In the genomic region with DNA sequence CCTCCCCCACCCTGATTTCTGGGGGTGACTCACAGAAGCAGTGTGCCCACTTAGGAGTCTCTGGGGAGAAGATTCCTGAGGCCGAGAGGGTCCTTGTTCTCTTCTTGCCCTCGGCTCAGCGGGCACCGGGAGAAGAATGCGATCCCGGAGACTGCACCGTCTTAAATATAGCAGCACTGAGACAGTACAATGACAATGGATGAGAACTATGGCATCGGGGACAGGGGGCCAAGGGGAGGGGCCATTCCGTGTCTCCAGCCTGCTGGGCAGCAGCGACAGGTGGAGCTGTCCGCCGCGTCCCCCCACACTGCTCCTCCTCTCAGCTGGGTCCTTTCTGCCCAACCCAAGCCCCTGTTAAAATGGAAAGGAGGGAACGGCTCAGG, we compare ENCODE assay signal across 12 cellular contexts. TPM values are rescaled to one million over a fixed set of nuclear protein-coding genes. Genes with fewer than 3 reads are reported as not detected.
DNase-seq lines count a peak whose midpoint lies in the region; ATAC-seq and TF ChIP-seq lines count a peak whose summit lies in the region.
"Had no signal": no experiment of that assay in that cellular context is flagged by ENCODE, and none has a peak within 500 bp of the region (broad histone marks: within the 10 kb centered on the region; RNA-seq: fewer than 3 reads in every experiment).

A gene (minus strand): TSS at position 138 of the 383 bp plus-strand sequence. CDS start 3,499 bp downstream, outside the sequence.

- H3K27me3 ChIP-seq in KMS-11 (ENCODE audit: insufficient read depth, low read depth), result no peaks in the 10 kb centered on the region
- peaks cover 8% of the 10 kb centered on the region; the same call in 1 of the 2 replicates for H3K27me3 ChIP-seq in iPS-20b (ENCODE audit: insufficient read depth, low read length)
- H3K27me3 ChIP-seq in CD4-positive, alpha-beta T cell (ENCODE audit: control insufficient read depth, insufficient read depth, low read length), result no peaks in the 10 kb centered on the region
- H3K27me3 ChIP-seq: pancreas had no signal

- no peaks in the 10 kb centered on the region for H3K9me3 ChIP-seq in iPS-20b (ENCODE audit: insufficient read depth, low read depth, low read length)
- H3K9me3 ChIP-seq in CD4-positive, alpha-beta T cell (ENCODE audit: control insufficient read depth, low read length), result no peaks in the 10 kb centered on the region
- H3K9me3 ChIP-seq: pancreas had no signal

- intact Hi-C loops in CD4-positive, alpha-beta T cell (cut with DNase I, micrococcal nuclease), result loop anchor here in 1 of 2 experiments (2.0 kb wide), 1 partner anchor 41 kb away; no protein-coding TSS in a partner anchor

- no peaks in the 10 kb centered on the region for H3K4me1 ChIP-seq in KMS-11 (ENCODE audit: low read depth, poor library complexity, severe bottlenecking)
- no peaks in the 10 kb centered on the region; the same call in 1 of the 2 replicates for H3K4me1 ChIP-seq in iPS-20b (ENCODE audit: insufficient read depth, low read length)

- no peaks in the 10 kb centered on the region for H3K36me3 Mint-ChIP-seq in CD4-positive, alpha-beta T cell (ENCODE audit: low read depth)

- peak within 1 kb of the TSS; percentile 32; the same call in 1 of the 2 replicates for H2AFZ ChIP-seq in KMS-11 (ENCODE audit: low read depth)

- H3K27me3 Mint-ChIP-seq in CD4-positive, alpha-beta T cell, result peaks cover 31% of the 10 kb centered on the region

- no peak within 1 kb of the TSS for H3K9ac ChIP-seq in KMS-11
- no peak within 1 kb of the TSS for H3K9ac ChIP-seq in iPS-20b (ENCODE audit: low read depth, low read length)

- H4K20me1 ChIP-seq in KMS-11 (ENCODE audit: insufficient read depth), result no peaks in the 10 kb centered on the region

- CTCF ChIA-PET in CD4-positive, alpha-beta T cell (lab: Charles Lee), result interaction anchor here (0.5 kb wide), 1 partner anchor 159 kb away, joined by 3 read pairs; no protein-coding TSS in a partner anchor

- H3K27ac ChIP-seq in KMS-11 (no peak within 1 kb of the TSS), iPS-20b (ENCODE audit: low read length) (no peak within 1 kb of the TSS), skin epidermis (peak within 1 kb of the TSS in 20 of 21 experiments; percentile 7 to 80 (median 67))
- H3K27ac ChIP-seq in CD4-positive, alpha-beta T cell (ENCODE audit: low read depth, low read length), result no peak within 1 kb of the TSS
- H3K27ac ChIP-seq: pancreas, VCaP had no signal

- no peaks in the 10 kb centered on the region for H3K79me2 ChIP-seq in KMS-11 (ENCODE audit: insufficient read depth, low read depth)

- H3K9me3 Mint-ChIP-seq in CD4-positive, alpha-beta T cell, result no peaks in the 10 kb centered on the region

- H3K36me3 ChIP-seq in KMS-11 (ENCODE audit: insufficient read depth) (no peaks in the 10 kb centered on the region), iPS-20b (ENCODE audit: insufficient read depth, low read depth, low read length) (no peaks in the 10 kb centered on the region)
- H3K36me3 ChIP-seq: pancreas had no signal

- H3K4me1 Mint-ChIP-seq in CD4-positive, alpha-beta T cell (ENCODE audit: low read depth), result peaks cover 5% of the 10 kb centered on the region

- POLR2A ChIA-PET in CD4-positive, alpha-beta T cell (lab: Charles Lee), result no interaction called here

- H3K4me2 ChIP-seq in KMS-11, result no peak within 1 kb of the TSS; the same call in 1 of the 2 replicates

- H3K27ac Mint-ChIP-seq in CD4-positive, alpha-beta T cell, result no peak within 1 kb of the TSS

- ATAC-seq in CD4-positive, alpha-beta T cell (ENCODE audit: poor library complexity), result no peak
- ATAC-seq in GM19351 (IDR thresholded peaks at IDR 0.05; ENCODE audit: unreplicated experiment), result no peak

- no peak within 1 kb of the TSS for H3K4me3 Mint-ChIP-seq in CD4-positive, alpha-beta T cell

- in situ Hi-C loops in astrocyte of the cerebellum (cut with HindIII; ENCODE audit: low sequenced_read_pairs), result no loop called here

- TF ChIP-seq CTCF in KMS-11 (conservative IDR thresholded peaks at IDR 0.05; ENCODE audit: low read depth, low read length) (no peak), astrocyte of the cerebellum (IDR thresholded peaks at IDR 0.05; ENCODE audit: low read depth, low read length, missing control alignments) (no peak)
- TF ChIP-seq CTCF in CD4-positive, alpha-beta T cell (IDR thresholded peaks at IDR 0.05), result no peak

- H3K4me3 ChIP-seq in KMS-11 (IDR thresholded peaks at IDR 0.05; ENCODE audit: insufficient read depth, low read depth, low read length), result no peak within 1 kb of the TSS
- H3K4me3 ChIP-seq in astrocyte of the cerebellum (ENCODE audit: low read depth, low read length), result peak within 1 kb of the TSS; percentile 5
- peak within 1 kb of the TSS; percentile 50 for H3K4me3 ChIP-seq in iPS-20b (ENCODE audit: low read length)
- peak within 1 kb of the TSS in 2 of 7 experiments; percentile 7 to 32 for H3K4me3 ChIP-seq in skin epidermis
- H3K4me3 ChIP-seq: pancreas had no signal

- DNase-seq in astrocyte of the cerebellum (ENCODE audit: low read depth), result no peak
- no peak for DNase-seq in CD4-positive, alpha-beta T cell
- DNase-seq in NCI-H2029 (lab: John Stamatoyannopoulos, UW), result no peak
- DNase-seq in H4 (ENCODE audit: low spot score), result no peak
- DNase-seq: NCI-H446 had no signal

RNA-seq across cellular contexts. Expression of the gene that starts here (rescaled TPM):
- not detected for total RNA-seq in CD4-positive, alpha-beta T cell
- not detected in 2 replicates for total RNA-seq in H4 (2014; rRNA removed; shearing (Covaris generic))
- total RNA-seq: fibroblast of villous mesenchyme had no signal

Comparison
In these comparisons a context has a peak if more than half of its experiments do, and no peak if none do; other contexts are left out.
1. H3K27ac ChIP-seq: peak in skin epidermis (20 of 21); none in KMS-11 (single experiment), iPS-20b (single experiment) and CD4-positive, alpha-beta T cell (single experiment).